ENCODE assay signal across 16 cellular contexts in the genomic region with DNA sequence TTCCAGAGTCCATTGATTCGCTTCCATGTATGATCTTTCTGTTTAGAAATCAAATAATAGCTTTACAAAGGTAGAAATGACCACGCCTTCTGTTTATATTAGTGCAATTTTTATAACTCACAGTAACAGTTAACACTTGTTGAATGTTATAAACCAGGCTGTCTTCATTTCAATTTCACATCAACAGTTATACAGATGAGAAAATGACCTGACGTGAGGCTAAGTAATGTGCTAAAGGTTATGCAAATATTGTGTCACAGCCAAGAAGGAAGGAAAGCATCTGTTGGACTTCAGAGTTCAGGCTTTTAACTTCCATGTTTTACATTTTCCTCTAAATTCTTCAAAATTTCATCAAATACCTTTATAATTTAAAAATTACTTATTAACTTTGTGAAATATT. TPM values are rescaled to one million over a fixed set of nuclear protein-coding genes. Genes with fewer than 3 reads are reported as not detected.
DNase-seq lines count a peak whose midpoint lies in the region; ATAC-seq and TF ChIP-seq lines count a peak whose summit lies in the region.
"Had no signal": no experiment of that assay in that cellular context is flagged by ENCODE, and none has a peak within 500 bp of the region (broad histone marks: within the 10 kb centered on the region; RNA-seq: fewer than 3 reads in every experiment).

No MANE protein-coding gene starts in this region.

- TF ChIP-seq CTCF in choroid plexus epithelial cell (conservative IDR thresholded peaks at IDR 0.05; ENCODE audit: low read depth, low read length), result no peak
- no peak for TF ChIP-seq CTCF in neutrophil (IDR thresholded peaks at IDR 0.05)
- no peak for TF ChIP-seq CTCF in endothelial cell (IDR thresholded peaks at IDR 0.05; ENCODE audit: unreplicated experiment)

- H3K4me3 ChIP-seq in choroid plexus epithelial cell (ENCODE audit: low read depth, low read length) (no peak overlapping the region), neutrophil (ENCODE audit: low read depth in 1 of 2, low read length in 1 of 2) (no peak overlapping the region)
- H3K4me3 ChIP-seq: A549 had no signal

- peaks cover 70% of the 10 kb centered on the region for H3K36me3 ChIP-seq in neutrophil

- no peaks in the 10 kb centered on the region for H3K4me1 Mint-ChIP-seq in endothelial cell (ENCODE audit: unreplicated experiment)

- peaks cover 3 to 11% of the 10 kb centered on the region in 2 experiments for H3K4me1 ChIP-seq in neutrophil (ENCODE audit: control insufficient read depth in 1 of 2, insufficient read depth in 1 of 2, low read depth in 1 of 2, low read length in 1 of 2)
- H3K4me1 ChIP-seq: A549, BE2C had no signal

- H3K27me3 Mint-ChIP-seq in endothelial cell (ENCODE audit: unreplicated experiment), result no peaks in the 10 kb centered on the region
- H3K27me3 Mint-ChIP-seq: CD4-positive, alpha-beta memory T cell had no signal

- H3K9me3 ChIP-seq in neutrophil, result no peaks in the 10 kb centered on the region
- H3K9me3 ChIP-seq: A549, BE2C had no signal

- H3K4me3 Mint-ChIP-seq in endothelial cell (ENCODE audit: unreplicated experiment), result no peak overlapping the region
- H3K4me3 Mint-ChIP-seq: CD4-positive, alpha-beta memory T cell; H9; HFFc6 had no signal

- peaks cover 16% of the 10 kb centered on the region for H3K36me3 Mint-ChIP-seq in endothelial cell (ENCODE audit: low read depth, unreplicated experiment)

- H3K27me3 ChIP-seq in neutrophil, result no peaks in the 10 kb centered on the region
- H3K27me3 ChIP-seq: BE2C had no signal

- DNase-seq in choroid plexus epithelial cell (ENCODE audit: low read depth), result peak; percentile 35
- no peak for DNase-seq in left lobe of liver (ENCODE audit: low spot score)
- DNase-seq in endothelial cell (ENCODE audit: low spot score), result no peak
- DNase-seq in HuH-7.5 (ENCODE audit: low spot score), result no peak
- DNase-seq: BE2C; CD4-positive, alpha-beta memory T cell; DMS79; GOT3; H9; HFFc6; IMR-90 had no signal

- H3K9me3 Mint-ChIP-seq in endothelial cell (ENCODE audit: unreplicated experiment), result no peaks in the 10 kb centered on the region
- H3K9me3 Mint-ChIP-seq: CD4-positive, alpha-beta memory T cell; H9; HFFc6 had no signal

- H3K27ac ChIP-seq in neutrophil, result peak overlapping the region; percentile 46
- H3K27ac ChIP-seq: A549, C4-2B, HL-60 had no signal

- ATAC-seq in left lobe of liver (peak; percentile 82), HG02938 (IDR thresholded peaks at IDR 0.05; ENCODE audit: unreplicated experiment) (no peak)
- ATAC-seq: A549 had no signal

- H3K27ac Mint-ChIP-seq in endothelial cell (ENCODE audit: unreplicated experiment), result no peak overlapping the region
- H3K27ac Mint-ChIP-seq: H9, HFFc6 had no signal

RNA-seq across cellular contexts. Expression of a gene that starts 13.9 kb away (rescaled TPM):
- total RNA-seq in left lobe of liver (11.3 TPM), endothelial cell (ENCODE audit: unreplicated experiment) (53.2 TPM)

RNA-seq across cellular contexts. Expression of a gene that starts 14.2 kb away (rescaled TPM):
- 5.9 TPM for total RNA-seq in left lobe of liver
- total RNA-seq in endothelial cell (ENCODE audit: unreplicated experiment), result 12.3 TPM
